Comparison of ENCODE assay signal across 26 cellular contexts in genomic region chr11:34824425-34824824, GRCh38.
DNase-seq lines count a peak whose midpoint lies in the region; ATAC-seq and TF ChIP-seq lines count a peak whose summit lies in the region.
"Had no signal": no experiment of that assay in that cellular context is flagged by ENCODE, and none has a peak within 500 bp of the region (broad histone marks: within the 10 kb centered on the region; RNA-seq: fewer than 3 reads in every experiment).

No MANE protein-coding gene starts in this region.

- no peak overlapping the region for H2AFZ ChIP-seq in GM23338
- H2AFZ ChIP-seq: PC-9 had no signal

- no peak overlapping the region for H3K27ac Mint-ChIP-seq in GM23338
- H3K27ac Mint-ChIP-seq: activated naive CD8-positive, alpha-beta T cell treated with anti-CD3 and anti-CD28 coated beads for 36 hours; CD4-positive, alpha-beta memory T cell; HFFc6; natural killer cell; stimulated activated naive B cell treated with anti-CD40 and anti-IgM and Interleukin-4, amounts not matched to agents 10 μg/mL and 1 μg/mL and 100 μg/mL, for 72 hours had no signal

- no peaks in the 10 kb centered on the region for H3K79me2 ChIP-seq in GM23338 (replicated peaks; ENCODE audit: insufficient read depth)

- H3K4me3 ChIP-seq in left lung = no peak overlapping the region
- no peak overlapping the region for H3K4me3 ChIP-seq in transverse colon
- H3K4me3 ChIP-seq in GM23338 = no peak overlapping the region
- H3K4me3 ChIP-seq: dorsolateral prefrontal cortex, heart left ventricle, MG63, PC-9, thoracic aorta had no signal

- H3K27me3 Mint-ChIP-seq in GM23338 (ENCODE audit: insufficient read depth, low read depth, poor library complexity) = peaks cover 2% of the 10 kb centered on the region

- no peak for TF ChIP-seq POLR2A in transverse colon (IDR thresholded peaks at IDR 0.05)

- peaks cover 3% of the 10 kb centered on the region; the same call in 1 of the 3 replicates for H3K4me1 Mint-ChIP-seq in GM23338
- H3K4me1 Mint-ChIP-seq: central memory CD8-positive, alpha-beta T cell had no signal

- TF ChIP-seq EP300 in transverse colon (IDR thresholded peaks at IDR 0.05; ENCODE audit: low read depth) = no peak

- peaks cover 4% of the 10 kb centered on the region; the same call in 2 of the 3 replicates for H3K36me3 Mint-ChIP-seq in GM23338 (ENCODE audit: low read depth)
- H3K36me3 Mint-ChIP-seq: CD4-positive, alpha-beta memory T cell; natural killer cell; stimulated activated naive B cell treated with anti-CD40 and anti-IgM and Interleukin-4, amounts not matched to agents 10 μg/mL and 1 μg/mL and 100 μg/mL, for 72 hours had no signal

- H3K4me3 Mint-ChIP-seq in GM23338 = no peak overlapping the region
- H3K4me3 Mint-ChIP-seq: activated naive CD8-positive, alpha-beta T cell treated with anti-CD3 and anti-CD28 coated beads for 36 hours; CD4-positive, alpha-beta memory T cell; central memory CD8-positive, alpha-beta T cell; HFFc6; natural killer cell; stimulated activated naive B cell treated with anti-CD40 and anti-IgM and Interleukin-4, amounts not matched to agents 10 μg/mL and 1 μg/mL and 100 μg/mL, for 72 hours had no signal

- H3F3A ChIP-seq in GM23338 (replicated peaks; ENCODE audit: low read depth) = no peaks in the 10 kb centered on the region

- in situ Hi-C loops in transverse colon (cut with MboI; ENCODE audit: low pct_ligation_motif_present in 1 of 4, low pct_unique_long_range_greater_than_20kb in 1 of 4, low sequenced_read_pairs in 3 of 4) = no loop called here

- H3K9me2 ChIP-seq in GM23338 (ENCODE audit: insufficient read depth) = peaks cover 10% of the 10 kb centered on the region; the same call in 1 of the 2 replicates

- no peak for TF ChIP-seq CTCF in left lung (IDR thresholded peaks at IDR 0.05)
- no peak for TF ChIP-seq CTCF in transverse colon (IDR thresholded peaks at IDR 0.05)
- TF ChIP-seq CTCF in GM23338 (conservative IDR thresholded peaks at IDR 0.05; ENCODE audit: low read depth in 2 of 2) = no peak

- H3K9me3 ChIP-seq in left lung (no peaks in the 10 kb centered on the region), transverse colon (no peaks in the 10 kb centered on the region)
- H3K9me3 ChIP-seq: heart left ventricle, thoracic aorta had no signal

- peaks cover 0 to 7% of the 10 kb centered on the region in 2 donors for H3K4me1 ChIP-seq in left lung
- peaks cover 8 to 31% (median 15%) of the 10 kb centered on the region in 4 donors for H3K4me1 ChIP-seq in transverse colon
- H3K4me1 ChIP-seq in GM23338 (ENCODE audit: insufficient read depth) = no peaks in the 10 kb centered on the region

- H3K27ac ChIP-seq in left lung (no peak overlapping the region), transverse colon (peak overlapping the region; percentile 83 to 90 (median 86)), GM23338 (ENCODE audit: low read depth) (no peak overlapping the region)
- H3K27ac ChIP-seq: heart left ventricle, thoracic aorta had no signal

- no peaks in the 10 kb centered on the region for H3K27me3 ChIP-seq in left lung
- no peaks in the 10 kb centered on the region for H3K27me3 ChIP-seq in transverse colon
- H3K27me3 ChIP-seq in GM23338 (ENCODE audit: insufficient read depth) = no peaks in the 10 kb centered on the region
- H3K27me3 ChIP-seq: dorsolateral prefrontal cortex, MG63 had no signal

- H3K36me3 ChIP-seq in left lung (no peaks in the 10 kb centered on the region), transverse colon (no peaks in the 10 kb centered on the region), GM23338 (ENCODE audit: insufficient read depth) (no peaks in the 10 kb centered on the region)
- H3K36me3 ChIP-seq: heart left ventricle, MG63, thoracic aorta had no signal

- peak; percentile 24 for ATAC-seq in left lung
- ATAC-seq in GM23338 = no peak
- ATAC-seq in esophagus mucosa = no peak
- ATAC-seq: heart left ventricle; left colon; natural killer cell; stimulated activated naive B cell treated with anti-CD40 and anti-IgM and Interleukin-4, amounts not matched to agents 10 μg/mL and 1 μg/mL and 100 μg/mL, for 72 hours had no signal

- DNase-seq in NCI-H1092 treated with DMSO at 0.1 percent for 48 hours (lab: John Stamatoyannopoulos, UW) (peak; percentile 49), NCI-H69 (lab: John Stamatoyannopoulos, UW) (peak; percentile 55), left lung (no peak), transverse colon (no peak), GM23338 (ENCODE audit: low spot score) (no peak)
- no peak for DNase-seq in activated CD4-positive, CD25-positive, alpha-beta regulatory T cell (lab: John Stamatoyannopoulos, UW)
- DNase-seq: activated CD4-positive, alpha-beta T cell treated with anti-CD3 and anti-CD28 coated beads, Interleukin-2, amount 50 U/mL, for 48 hours; activated naive CD8-positive, alpha-beta T cell treated with anti-CD3 and anti-CD28 coated beads for 36 hours; AML-193; CD4-positive, alpha-beta memory T cell; dorsolateral prefrontal cortex; GDM1; heart left ventricle; HFFc6; left colon; MG63; natural killer cell; NCI-H1436; PC-9; SHP77; stimulated activated CD4-positive, alpha-beta T cell treated with anti-CD3 and anti-CD28 coated beads, Interleukin-4, amount 100 ng/mL, for 24 hours; stimulated activated naive B cell treated with anti-CD40 and anti-IgM and Interleukin-4, amounts not matched to agents 10 μg/mL and 1 μg/mL and 100 μg/mL, for 72 hours; T1000 had no signal

- H3K9me3 Mint-ChIP-seq in GM23338 = peaks cover 7% of the 10 kb centered on the region; the same call in 2 of the 3 replicates
- H3K9me3 Mint-ChIP-seq: central memory CD8-positive, alpha-beta T cell; natural killer cell had no signal

- no peaks in the 10 kb centered on the region for H4K20me1 ChIP-seq in GM23338 (replicated peaks; ENCODE audit: insufficient read depth)

- intact Hi-C loops in left lung (cut with DNase I) (no loop called here), transverse colon (cut with DNase I; ENCODE audit: low total_unique reads) (no loop called here)

- no peak overlapping the region for H3K4me2 ChIP-seq in GM23338

TF ChIP-seq in GM23338, 12 proteins besides CTCF, POLR2A, EP300 and RAD21:
- TF ChIP-seq EZH2phosphoT487 (IDR thresholded peaks at IDR 0.05; ENCODE audit: unreplicated experiment) (no peak), ZNF114 (CRISPR knock-in tag; IDR thresholded peaks at IDR 0.05) (no peak), ZNF331 (CRISPR knock-in tag; IDR thresholded peaks at IDR 0.05; ENCODE audit: low read depth) (no peak), NANOG (IDR thresholded peaks at IDR 0.05; ENCODE audit: borderline replicate concordance) (no peak)
TF ChIP-seq in GM23338: peak in this region for 0.

Comparison
In these comparisons a context has a peak if more than half of its experiments do, and no peak if none do; other contexts are left out.
1. DNase-seq: peak in NCI-H1092 treated with DMSO at 0.1 percent for 48 hours (single experiment) and NCI-H69 (single experiment); none in left lung (0 of 2), transverse colon (single experiment), activated CD4-positive, CD25-positive, alpha-beta regulatory T cell (0 of 4) and GM23338 (single experiment).
2. H3K27ac ChIP-seq: peak in transverse colon (4 of 4); none in left lung (0 of 2) and GM23338 (single experiment).